In the genomic region with DNA sequence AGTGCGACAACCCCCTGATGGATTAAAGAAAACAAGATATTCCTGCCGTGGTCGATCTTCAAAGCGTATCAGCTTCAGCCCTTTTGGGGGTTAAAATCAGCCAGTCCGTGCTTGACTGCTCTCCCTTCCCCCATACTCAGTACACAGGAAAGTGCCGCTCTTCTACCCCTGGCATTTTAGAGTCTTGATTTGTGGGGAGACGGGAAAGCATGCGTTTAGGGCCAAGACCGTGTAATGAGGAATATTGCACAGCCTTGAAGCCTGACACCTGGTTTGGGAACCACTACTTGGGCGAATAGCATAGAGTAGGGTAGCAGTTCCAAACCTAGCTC, we compare ENCODE assay signal across 8 cellular contexts. TPM values are rescaled to one million over a fixed set of nuclear protein-coding genes. Genes with fewer than 3 reads are reported as not detected.
DNase-seq lines count a peak whose midpoint lies in the region; ATAC-seq and TF ChIP-seq lines count a peak whose summit lies in the region.

No MANE protein-coding gene starts in this region.

- H3K36me3 ChIP-seq in ascending aorta (no peaks in the 10 kb centered on the region), lower lobe of right lung (no peaks in the 10 kb centered on the region), upper lobe of left lung (no peaks in the 10 kb centered on the region)

- H3K27me3 Mint-ChIP-seq in activated T-cell treated with anti-CD3 and anti-CD28 coated beads, Interleukin-2, amount 50 U/mL, for 72 hours (ENCODE audit: low read depth): peaks cover under 1% of the 10 kb centered on the region

- H3K4me1 Mint-ChIP-seq in activated T-cell treated with anti-CD3 and anti-CD28 coated beads, Interleukin-2, amount 50 U/mL, for 72 hours (ENCODE audit: low read depth): peaks cover 47% of the 10 kb centered on the region

- H3K9me3 Mint-ChIP-seq in activated T-cell treated with anti-CD3 and anti-CD28 coated beads, Interleukin-2, amount 50 U/mL, for 72 hours: no peaks in the 10 kb centered on the region

- intact Hi-C loops in ascending aorta (cut with DNase I): loop anchor here (1.0 to 10.0 kb wide), 3 partner anchors 79 to 232 kb away; a partner anchor contains a TSS
- intact Hi-C loops in lower lobe of right lung (cut with DNase I): no loop called here

- WGBS in upper lobe of left lung, 2 donors: 5 to 30% methylated on average over 1 to 10 of the region's 10 CpGs

- H3K9me3 ChIP-seq in ascending aorta: no peaks in the 10 kb centered on the region
- no peaks in the 10 kb centered on the region for H3K9me3 ChIP-seq in lower lobe of right lung
- H3K9me3 ChIP-seq in upper lobe of left lung: no peaks in the 10 kb centered on the region

- no peak for DNase-seq in activated T-cell treated with anti-CD3 and anti-CD28 coated beads, Interleukin-2, amount 50 U/mL, for 72 hours
- DNase-seq in activated T-cell treated with anti-CD3 and anti-CD28 coated beads, Interleukin-2, amount 50 U/mL, for 1 hour: no peak
- no peak for DNase-seq in ascending aorta (ENCODE audit: low spot score in 2 of 2)
- no peak for DNase-seq in lower lobe of right lung
- no peak for DNase-seq in upper lobe of left lung
- DNase-seq in NCI-H187 (lab: John Stamatoyannopoulos, UW): no peak
- DNase-seq in DMS53 treated with DMSO at 0.1 percent for 48 hours (lab: John Stamatoyannopoulos, UW; ENCODE audit: unreplicated experiment): no peak

- peak overlapping the region; percentile 96 for H3K27ac Mint-ChIP-seq in activated T-cell treated with anti-CD3 and anti-CD28 coated beads, Interleukin-2, amount 50 U/mL, for 72 hours

- H3K4me3 Mint-ChIP-seq in activated T-cell treated with anti-CD3 and anti-CD28 coated beads, Interleukin-2, amount 50 U/mL, for 72 hours: peak overlapping the region; percentile 97 to 99

- no peaks in the 10 kb centered on the region for H3K27me3 ChIP-seq in ascending aorta
- H3K27me3 ChIP-seq in lower lobe of right lung (ENCODE audit: low read depth): no peaks in the 10 kb centered on the region
- H3K27me3 ChIP-seq in upper lobe of left lung: no peaks in the 10 kb centered on the region

- TF ChIP-seq EP300 in upper lobe of left lung (IDR thresholded peaks at IDR 0.05): no peak

- H3K4me3 ChIP-seq in ascending aorta (peak overlapping the region; percentile 85 to 90), lower lobe of right lung (peak overlapping the region; percentile 88), upper lobe of left lung (peak overlapping the region; percentile 52 to 93 (median 71))

- TF ChIP-seq CTCF in ascending aorta (IDR thresholded peaks at IDR 0.05) (no peak), lower lobe of right lung (IDR thresholded peaks at IDR 0.05) (no peak), upper lobe of left lung (IDR thresholded peaks at IDR 0.05) (no peak)

- H3K4me1 ChIP-seq in ascending aorta (peaks cover 7 to 15% of the 10 kb centered on the region in 2 donors), lower lobe of right lung (peaks cover 32% of the 10 kb centered on the region), upper lobe of left lung (peaks cover 11 to 34% (median 13%) of the 10 kb centered on the region in 4 donors)

- H3K27ac ChIP-seq in ascending aorta (peak overlapping the region; percentile 88 to 91), lower lobe of right lung (peak overlapping the region; percentile 82), upper lobe of left lung (peak overlapping the region; percentile 79 to 87 (median 83))

- ATAC-seq in activated T-cell treated with anti-CD3 and anti-CD28 coated beads, Interleukin-2, amount 50 U/mL, for 72 hours (replicated peaks in 1 of 2): peak in 1 of 2 donors; percentile 23
- ATAC-seq in lower lobe of right lung (no peak), upper lobe of left lung (ENCODE audit: low FRiP score in 2 of 2) (peak in 1 of 2 donors; percentile 38), HG02759 (IDR thresholded peaks at IDR 0.05; ENCODE audit: unreplicated experiment) (no peak)

- H3K36me3 Mint-ChIP-seq in activated T-cell treated with anti-CD3 and anti-CD28 coated beads, Interleukin-2, amount 50 U/mL, for 72 hours (ENCODE audit: insufficient read depth in 2 of 2): peaks cover 2 to 6% of the 10 kb centered on the region in 2 donors

- no peak for TF ChIP-seq POLR2A in upper lobe of left lung (IDR thresholded peaks at IDR 0.05)

RNA-seq across cellular contexts. Expression of a gene that starts 0.5 kb away (rescaled TPM):
- total RNA-seq in activated T-cell treated with anti-CD3 and anti-CD28 coated beads, Interleukin-2, amount 50 U/mL, for 72 hours: 10 to 100 TPM; 50.6 to 52.3 TPM
- 8.8 TPM for total RNA-seq in ascending aorta
- total RNA-seq in lower lobe of right lung: 30.5 TPM
- total RNA-seq in upper lobe of left lung: 10 to 100 TPM; 16.7 to 43.0 (median 27.7) TPM

RNA-seq across cellular contexts. Expression of a gene that starts 29.0 kb away (rescaled TPM):
- 1 to 10 TPM; 3.4 to 5.4 TPM for total RNA-seq in activated T-cell treated with anti-CD3 and anti-CD28 coated beads, Interleukin-2, amount 50 U/mL, for 72 hours
- 10.3 TPM for total RNA-seq in ascending aorta
- total RNA-seq in lower lobe of right lung: 0.38 TPM
- 1 to 10 TPM in 2 of 6 donors, under 1 TPM in 3, not detected in 1; 0.46 to 6.1 (median 0.92) TPM for total RNA-seq in upper lobe of left lung

RNA-seq across cellular contexts. Expression of a gene that starts 52.3 kb away (rescaled TPM):
- not detected for total RNA-seq in activated T-cell treated with anti-CD3 and anti-CD28 coated beads, Interleukin-2, amount 50 U/mL, for 72 hours
- not detected for total RNA-seq in ascending aorta
- not detected for total RNA-seq in lower lobe of right lung
- under 1 TPM in 2 of 6 donors, not detected in 4; 0.15 to 0.80 TPM for total RNA-seq in upper lobe of left lung
